Comparison of ENCODE assay signal across 1 cellular context in genomic region chr7:4650471-4651047, GRCh38.
A peak's percentile ranks its signal among the peaks of the same experiment; 100 is the strongest.
TF ChIP-seq lines count a peak whose summit lies in the region.

No MANE protein-coding gene starts in this region.

TF ChIP-seq in HepG2, 621 proteins besides CTCF, POLR2A, EP300 and RAD21 (continued from another document and continues in another):
- 0 out of 2 replicates have a peak, but pooled peaks have one; percentile 17 for TF ChIP-seq THRA (CRISPR knock-in tag; IDR thresholded peaks at IDR 0.05; ENCODE audit: borderline replicate concordance)
- peak; percentile 27; the same call in 1 of the 2 replicates for TF ChIP-seq PHF20 (CRISPR knock-in tag; IDR thresholded peaks at IDR 0.05)
- TF ChIP-seq ZNF33B (CRISPR knock-in tag; IDR thresholded peaks at IDR 0.05): no peak
- TF ChIP-seq FOXK1 (CRISPR knock-in tag; IDR thresholded peaks at IDR 0.05; ENCODE audit: borderline replicate concordance, low read depth): no peak
- no peak for TF ChIP-seq ZNF747 (CRISPR knock-in tag; IDR thresholded peaks at IDR 0.05; ENCODE audit: borderline replicate concordance)
- peak; percentile 40; the same call in 1 of the 2 replicates for TF ChIP-seq SAP130 (CRISPR knock-in tag; IDR thresholded peaks at IDR 0.05; ENCODE audit: low read depth)
- no peak for TF ChIP-seq XBP1 (CRISPR knock-in tag; IDR thresholded peaks at IDR 0.05)
- TF ChIP-seq, protein P1, sequence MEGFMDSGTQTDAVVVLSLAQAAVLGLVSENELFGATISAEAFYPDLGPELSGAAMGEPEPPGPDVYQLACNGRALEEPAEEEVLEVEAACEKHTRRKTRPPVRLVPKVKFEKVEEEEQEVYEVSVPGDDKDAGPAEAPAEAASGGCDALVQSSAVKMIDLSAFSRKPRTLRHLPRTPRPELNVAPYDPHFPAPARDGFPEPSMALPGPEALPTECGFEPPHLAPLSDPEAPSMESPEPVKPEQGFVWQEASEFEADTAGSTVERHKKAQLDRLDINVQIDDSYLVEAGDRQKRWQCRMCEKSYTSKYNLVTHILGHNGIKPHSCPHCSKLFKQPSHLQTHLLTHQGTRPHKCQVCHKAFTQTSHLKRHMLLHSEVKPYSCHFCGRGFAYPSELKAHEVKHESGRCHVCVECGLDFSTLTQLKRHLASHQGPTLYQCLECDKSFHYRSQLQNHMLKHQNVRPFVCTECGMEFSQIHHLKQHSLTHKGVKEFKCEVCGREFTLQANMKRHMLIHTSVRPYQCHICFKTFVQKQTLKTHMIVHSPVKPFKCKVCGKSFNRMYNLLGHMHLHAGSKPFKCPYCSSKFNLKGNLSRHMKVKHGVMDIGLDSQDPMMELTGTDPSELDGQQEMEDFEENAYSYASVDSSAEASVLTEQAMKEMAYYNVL (CRISPR knock-in tag; IDR thresholded peaks at IDR 0.05; ENCODE audit: borderline replicate concordance): no peak
- no peak for TF ChIP-seq ZNF639 (CRISPR knock-in tag; conservative IDR thresholded peaks at IDR 0.05)
- 0 out of 2 replicates have a peak, but pooled peaks have one; percentile 13 for TF ChIP-seq NCOA2 (CRISPR knock-in tag; IDR thresholded peaks at IDR 0.05)
- TF ChIP-seq ZNF563 (CRISPR knock-in tag; IDR thresholded peaks at IDR 0.05): no peak
- TF ChIP-seq TFDP1 (CRISPR knock-in tag; IDR thresholded peaks at IDR 0.05; ENCODE audit: borderline replicate concordance): peak; percentile 37; the same call in 1 of the 2 replicates
- no peak for TF ChIP-seq SYNCRIP (IDR thresholded peaks at IDR 0.05; ENCODE audit: insufficient read depth, low read depth, low read length)
- TF ChIP-seq NCOR1 (IDR thresholded peaks at IDR 0.05; ENCODE audit: borderline replicate concordance, low read length): no peak
- TF ChIP-seq NKX3-1 (CRISPR knock-in tag; IDR thresholded peaks at IDR 0.05): no peak
- TF ChIP-seq, protein P2, sequence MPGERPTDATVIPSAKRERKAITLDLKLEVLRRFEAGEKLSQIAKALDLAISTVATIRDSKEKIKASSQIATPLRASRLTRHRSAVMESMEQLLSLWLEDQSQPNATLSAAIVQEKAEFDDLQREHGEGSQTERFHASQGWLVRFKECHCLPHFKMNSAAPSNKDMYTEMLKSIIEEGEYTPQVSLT (CRISPR knock-in tag; IDR thresholded peaks at IDR 0.05; ENCODE audit: borderline replicate concordance, low read depth): no peak
- TF ChIP-seq MYNN (CRISPR knock-in tag; IDR thresholded peaks at IDR 0.05; ENCODE audit: low read depth): no peak
- TF ChIP-seq, protein P3, sequence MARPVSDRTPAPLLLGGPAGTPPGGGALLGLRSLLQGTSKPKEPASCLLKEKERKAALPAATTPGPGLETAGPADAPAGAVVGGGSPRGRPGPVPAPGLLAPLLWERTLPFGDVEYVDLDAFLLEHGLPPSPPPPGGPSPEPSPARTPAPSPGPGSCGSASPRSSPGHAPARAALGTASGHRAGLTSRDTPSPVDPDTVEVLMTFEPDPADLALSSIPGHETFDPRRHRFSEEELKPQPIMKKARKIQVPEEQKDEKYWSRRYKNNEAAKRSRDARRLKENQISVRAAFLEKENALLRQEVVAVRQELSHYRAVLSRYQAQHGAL (CRISPR knock-in tag; IDR thresholded peaks at IDR 0.05; ENCODE audit: not compliant biosample characterization): no peak
- TF ChIP-seq HMGXB4 (CRISPR knock-in tag; IDR thresholded peaks at IDR 0.05; ENCODE audit: borderline replicate concordance in 1 of 2, low read depth in 1 of 2): no peak
- no peak for TF ChIP-seq HMG20B (CRISPR knock-in tag; conservative IDR thresholded peaks at IDR 0.05)
- no peak for TF ChIP-seq RFX5 (IDR thresholded peaks at IDR 0.05; ENCODE audit: low read depth, low read length)
- TF ChIP-seq PHF8 (CRISPR knock-in tag; IDR thresholded peaks at IDR 0.05): peak; percentile 44; the same call in 1 of the 2 replicates
- TF ChIP-seq ZNF292 (CRISPR knock-in tag; IDR thresholded peaks at IDR 0.05; ENCODE audit: borderline replicate concordance, low read depth): no peak
- no peak for TF ChIP-seq NR2F6 (IDR thresholded peaks at IDR 0.05)
- no peak for TF ChIP-seq NR2F6 (CRISPR knock-in tag; IDR thresholded peaks at IDR 0.05)
- TF ChIP-seq PBX3 (CRISPR knock-in tag; IDR thresholded peaks at IDR 0.05; ENCODE audit: borderline replicate concordance): no peak
- TF ChIP-seq HNRNPUL1 (IDR thresholded peaks at IDR 0.05; ENCODE audit: low read depth, low read length): no peak
- TF ChIP-seq, protein P4, sequence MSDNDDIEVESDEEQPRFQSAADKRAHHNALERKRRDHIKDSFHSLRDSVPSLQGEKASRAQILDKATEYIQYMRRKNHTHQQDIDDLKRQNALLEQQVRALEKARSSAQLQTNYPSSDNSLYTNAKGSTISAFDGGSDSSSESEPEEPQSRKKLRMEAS (IDR thresholded peaks at IDR 0.05): peak; percentile 38
- TF ChIP-seq NFYC (CRISPR knock-in tag; IDR thresholded peaks at IDR 0.05): no peak
- TF ChIP-seq ZNF720 (CRISPR knock-in tag; IDR thresholded peaks at IDR 0.05): no peak
- no peak for TF ChIP-seq GRHL1 (CRISPR knock-in tag; conservative IDR thresholded peaks at IDR 0.05)
- TF ChIP-seq, protein P5, sequence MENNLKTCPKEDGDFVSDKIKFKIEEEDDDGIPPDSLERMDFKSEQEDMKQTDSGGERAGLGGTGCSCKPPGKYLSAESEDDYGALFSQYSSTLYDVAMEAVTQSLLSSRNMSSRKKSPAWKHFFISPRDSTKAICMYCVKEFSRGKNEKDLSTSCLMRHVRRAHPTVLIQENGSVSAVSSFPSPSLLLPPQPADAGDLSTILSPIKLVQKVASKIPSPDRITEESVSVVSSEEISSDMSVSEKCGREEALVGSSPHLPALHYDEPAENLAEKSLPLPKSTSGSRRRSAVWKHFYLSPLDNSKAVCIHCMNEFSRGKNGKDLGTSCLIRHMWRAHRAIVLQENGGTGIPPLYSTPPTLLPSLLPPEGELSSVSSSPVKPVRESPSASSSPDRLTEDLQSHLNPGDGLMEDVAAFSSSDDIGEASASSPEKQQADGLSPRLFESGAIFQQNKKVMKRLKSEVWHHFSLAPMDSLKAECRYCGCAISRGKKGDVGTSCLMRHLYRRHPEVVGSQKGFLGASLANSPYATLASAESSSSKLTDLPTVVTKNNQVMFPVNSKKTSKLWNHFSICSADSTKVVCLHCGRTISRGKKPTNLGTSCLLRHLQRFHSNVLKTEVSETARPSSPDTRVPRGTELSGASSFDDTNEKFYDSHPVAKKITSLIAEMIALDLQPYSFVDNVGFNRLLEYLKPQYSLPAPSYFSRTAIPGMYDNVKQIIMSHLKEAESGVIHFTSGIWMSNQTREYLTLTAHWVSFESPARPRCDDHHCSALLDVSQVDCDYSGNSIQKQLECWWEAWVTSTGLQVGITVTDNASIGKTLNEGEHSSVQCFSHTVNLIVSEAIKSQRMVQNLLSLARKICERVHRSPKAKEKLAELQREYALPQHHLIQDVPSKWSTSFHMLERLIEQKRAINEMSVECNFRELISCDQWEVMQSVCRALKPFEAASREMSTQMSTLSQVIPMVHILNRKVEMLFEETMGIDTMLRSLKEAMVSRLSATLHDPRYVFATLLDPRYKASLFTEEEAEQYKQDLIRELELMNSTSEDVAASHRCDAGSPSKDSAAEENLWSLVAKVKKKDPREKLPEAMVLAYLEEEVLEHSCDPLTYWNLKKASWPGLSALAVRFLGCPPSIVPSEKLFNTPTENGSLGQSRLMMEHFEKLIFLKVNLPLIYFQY (CRISPR knock-in tag; IDR thresholded peaks at IDR 0.05; ENCODE audit: borderline replicate concordance): no peak
- 0 out of 2 replicates have a peak, but pooled peaks have one; percentile 32 for TF ChIP-seq HDAC2 (CRISPR knock-in tag; IDR thresholded peaks at IDR 0.05)
- TF ChIP-seq TBX3 (IDR thresholded peaks at IDR 0.05; ENCODE audit: borderline replicate concordance): no peak
- no peak for TF ChIP-seq NCOA5 (CRISPR knock-in tag; IDR thresholded peaks at IDR 0.05)
- no peak for TF ChIP-seq HES4 (CRISPR knock-in tag; IDR thresholded peaks at IDR 0.05; ENCODE audit: borderline replicate concordance)
- no peak for TF ChIP-seq ZSCAN9 (CRISPR knock-in tag; IDR thresholded peaks at IDR 0.05; ENCODE audit: borderline replicate concordance)
- TF ChIP-seq, protein P6, sequence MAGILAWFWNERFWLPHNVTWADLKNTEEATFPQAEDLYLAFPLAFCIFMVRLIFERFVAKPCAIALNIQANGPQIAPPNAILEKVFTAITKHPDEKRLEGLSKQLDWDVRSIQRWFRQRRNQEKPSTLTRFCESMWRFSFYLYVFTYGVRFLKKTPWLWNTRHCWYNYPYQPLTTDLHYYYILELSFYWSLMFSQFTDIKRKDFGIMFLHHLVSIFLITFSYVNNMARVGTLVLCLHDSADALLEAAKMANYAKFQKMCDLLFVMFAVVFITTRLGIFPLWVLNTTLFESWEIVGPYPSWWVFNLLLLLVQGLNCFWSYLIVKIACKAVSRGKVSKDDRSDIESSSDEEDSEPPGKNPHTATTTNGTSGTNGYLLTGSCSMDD (CRISPR knock-in tag; IDR thresholded peaks at IDR 0.05): no peak
- TF ChIP-seq FOXO1 (CRISPR knock-in tag; IDR thresholded peaks at IDR 0.05): no peak
- TF ChIP-seq ZNF510 (CRISPR knock-in tag; IDR thresholded peaks at IDR 0.05; ENCODE audit: low read depth): no peak
- TF ChIP-seq ZNF768 (CRISPR knock-in tag; IDR thresholded peaks at IDR 0.05): no peak
- TF ChIP-seq ZNF570 (CRISPR knock-in tag; IDR thresholded peaks at IDR 0.05; ENCODE audit: borderline replicate concordance): no peak
- no peak for TF ChIP-seq HCFC1 (IDR thresholded peaks at IDR 0.05; ENCODE audit: low read depth, low read length)
